7 cellular contexts compared by ENCODE assay signal in genomic region chr13:100378533-100378932, GRCh38.
"Had no signal": no experiment of that assay in that cellular context is flagged by ENCODE, and none has a peak within 500 bp of the region (broad histone marks: within the 10 kb centered on the region; RNA-seq: fewer than 3 reads in every experiment).

No MANE protein-coding gene starts in this region.

- H3K9ac ChIP-seq: KMS-11 had no signal

- DNase-seq: IMR-90, Karpas-422, KBM-7, KG1 had no signal

- H3K27ac ChIP-seq: HL-60, KMS-11 had no signal

- FAIRE-seq: HTR-8/SVneo had no signal

- H3K4me2 ChIP-seq: KMS-11 had no signal
